Comparison of ENCODE assay signal across 21 cellular contexts in genomic region chr10:74846958-74847357, GRCh38. TPM values are rescaled to one million over a fixed set of nuclear protein-coding genes. Genes with fewer than 3 reads are reported as not detected.
A peak's percentile ranks its signal among the peaks of the same experiment; 100 is the strongest.
DNase-seq lines count a peak whose midpoint lies in the region; ATAC-seq, FAIRE-seq and TF ChIP-seq lines count a peak whose summit lies in the region.
"Had no signal": no experiment of that assay in that cellular context is flagged by ENCODE, and none has a peak within 500 bp of the region (broad histone marks: within the 10 kb centered on the region; RNA-seq: fewer than 3 reads in every experiment).

No MANE protein-coding gene starts in this region.

- H4K20me1 ChIP-seq in IMR-90 (ENCODE audit: insufficient read depth, low read length): peaks cover 24% of the 10 kb centered on the region

- H3K36me3 ChIP-seq in IMR-90 (ENCODE audit: control insufficient read depth, insufficient read depth, low read length) (peaks cover 21% of the 10 kb centered on the region), left ventricle myocardium inferior (peaks cover 29% of the 10 kb centered on the region)
- H3K36me3 ChIP-seq: BE2C had no signal

- H3K27me3 Mint-ChIP-seq in activated naive CD8-positive, alpha-beta T cell: no peaks in the 10 kb centered on the region
- H3K27me3 Mint-ChIP-seq in activated naive CD8-positive, alpha-beta T cell treated with anti-CD3 and anti-CD28 coated beads, Interleukin-2, amount 50 U/mL, for 24 hours: no peaks in the 10 kb centered on the region
- H3K27me3 Mint-ChIP-seq in nephron (ENCODE audit: low read depth): no peaks in the 10 kb centered on the region
- H3K27me3 Mint-ChIP-seq: CD4-positive, CD25-positive, alpha-beta regulatory T cell had no signal

- H2AK9ac ChIP-seq in IMR-90 (replicated peaks; ENCODE audit: low read depth, low read length, poor library complexity): no peak overlapping the region

- dilution Hi-C loops in IMR-90 (cut with HindIII; ENCODE audit: low sequenced_read_pairs, unreplicated experiment): no loop called here

- CTCF ChIA-PET in IMR-90 (lab: Yijun Ruan, JAX): no interaction called here

- H3K4me1 ChIP-seq in IMR-90 (ENCODE audit: control insufficient read depth, insufficient read depth, low read length) (peaks cover 2% of the 10 kb centered on the region), left ventricle myocardium inferior (peaks cover 61% of the 10 kb centered on the region)

- H3K4me3 ChIP-seq in IMR-90 (ENCODE audit: insufficient read depth, low read depth, low read length): no peak overlapping the region
- no peak overlapping the region for H3K4me3 ChIP-seq in left ventricle myocardium inferior
- H3K4me3 ChIP-seq: GM12878, GM23248 had no signal

- H3K4me1 Mint-ChIP-seq in activated naive CD8-positive, alpha-beta T cell (ENCODE audit: low read depth): peaks cover 37% of the 10 kb centered on the region
- peaks cover 15% of the 10 kb centered on the region for H3K4me1 Mint-ChIP-seq in activated naive CD8-positive, alpha-beta T cell treated with anti-CD3 and anti-CD28 coated beads, Interleukin-2, amount 50 U/mL, for 24 hours
- H3K4me1 Mint-ChIP-seq in nephron: peaks cover 11% of the 10 kb centered on the region

- POLR2A ChIA-PET in IMR-90 (lab: Charles Lee; ENCODE audit: unreplicated experiment): no interaction called here

- no peak overlapping the region for H2AK5ac ChIP-seq in IMR-90 (ENCODE audit: low read depth, low read length)

- no peak overlapping the region for H4K8ac ChIP-seq in IMR-90 (ENCODE audit: low read depth in 2 of 2, low read length in 2 of 2)

- no peak overlapping the region for H2BK5ac ChIP-seq in IMR-90 (ENCODE audit: low read depth, low read length, poor library complexity, severe bottlenecking)

- H3K79me1 ChIP-seq in IMR-90 (ENCODE audit: low read depth in 1 of 2, low read length in 2 of 2): peaks cover 22 to 66% of the 10 kb centered on the region in 2 experiments

- H3K4me3 Mint-ChIP-seq in activated naive CD8-positive, alpha-beta T cell: no peak overlapping the region
- no peak overlapping the region for H3K4me3 Mint-ChIP-seq in activated naive CD8-positive, alpha-beta T cell treated with anti-CD3 and anti-CD28 coated beads, Interleukin-2, amount 50 U/mL, for 24 hours
- no peak overlapping the region for H3K4me3 Mint-ChIP-seq in nephron

- no peak overlapping the region for H2BK120ac ChIP-seq in IMR-90 (ENCODE audit: low read depth, low read length)

- H3K9me1 ChIP-seq in IMR-90 (ENCODE audit: insufficient read depth, low read length): 0 out of 2 replicates have a peak, but pooled peaks cover 2% of the 10 kb centered on the region

- H3K27me3 ChIP-seq in IMR-90 (ENCODE audit: control insufficient read depth, insufficient read depth, low read length) (no peaks in the 10 kb centered on the region), left ventricle myocardium inferior (ENCODE audit: low read depth) (no peaks in the 10 kb centered on the region)
- H3K27me3 ChIP-seq: BE2C had no signal

- H3K23ac ChIP-seq in IMR-90 (ENCODE audit: low read depth, low read length): no peak overlapping the region

- DNase-seq in activated naive CD8-positive, alpha-beta T cell treated with anti-CD3 and anti-CD28 coated beads, Interleukin-2, amount 50 U/mL, for 24 hours: no peak
- DNase-seq in IMR-90 (no peak), left ventricle myocardium inferior (no peak), D721Med (ENCODE audit: insufficient read length, low spot score) (no peak), occipital lobe (lab: John Stamatoyannopoulos, UW) (no peak)
- DNase-seq in stimulated activated naive CD8-positive, alpha-beta T cell treated with anti-CD3 and anti-CD28 coated beads, Interleukin-15, Interleukin-2, amounts not matched to agents 100 U/mL and 50 U/mL, for 24 hours: no peak
- DNase-seq: BE2C; Calu3; CD4-positive, CD25-positive, alpha-beta regulatory T cell; DMS53; EL; GM23248; HCEC 1CT; NCI-H1105 treated with DMSO at 0.1 percent for 48 hours; NCI-H1694; OCI-M1; RPMI8226 had no signal

- no peak overlapping the region for H2AFZ ChIP-seq in IMR-90 (replicated peaks; ENCODE audit: low read length, poor library complexity)
- H2AFZ ChIP-seq: GM23248 had no signal

- H3K14ac ChIP-seq in IMR-90 (replicated peaks; ENCODE audit: low read depth, low read length): no peak overlapping the region

- H3K9ac ChIP-seq in IMR-90 (ENCODE audit: low read depth, low read length): no peak overlapping the region
- H3K9ac ChIP-seq: GM23248 had no signal

- in situ Hi-C loops in IMR-90 (cut with MboI; ENCODE audit: low sequenced_read_pairs): no loop called here

- H3K27ac Mint-ChIP-seq in activated naive CD8-positive, alpha-beta T cell: peak overlapping the region; percentile 3
- no peak overlapping the region for H3K27ac Mint-ChIP-seq in activated naive CD8-positive, alpha-beta T cell treated with anti-CD3 and anti-CD28 coated beads, Interleukin-2, amount 50 U/mL, for 24 hours
- peak overlapping the region in 2 of 3 experiments; percentile 16 to 18 for H3K27ac Mint-ChIP-seq in nephron

- H3K9me3 Mint-ChIP-seq in activated naive CD8-positive, alpha-beta T cell (ENCODE audit: low read depth): no peaks in the 10 kb centered on the region
- H3K9me3 Mint-ChIP-seq in activated naive CD8-positive, alpha-beta T cell treated with anti-CD3 and anti-CD28 coated beads, Interleukin-2, amount 50 U/mL, for 24 hours: no peaks in the 10 kb centered on the region
- H3K9me3 Mint-ChIP-seq in nephron: no peaks in the 10 kb centered on the region
- H3K9me3 Mint-ChIP-seq: CD4-positive, CD25-positive, alpha-beta regulatory T cell had no signal

- no peak for FAIRE-seq in D721Med (lab: Jason Lieb, UNC)
- FAIRE-seq: GM12878, HTR-8/SVneo had no signal

- no peak overlapping the region for H3K27ac ChIP-seq in IMR-90 (ENCODE audit: insufficient read depth, low read length)
- H3K27ac ChIP-seq in left ventricle myocardium inferior (replicated peaks): peak overlapping the region; percentile 71
- H3K27ac ChIP-seq: GM23248 had no signal

- H3K9me3 ChIP-seq in IMR-90 (ENCODE audit: control insufficient read depth, insufficient read depth, low read length) (no peaks in the 10 kb centered on the region), left ventricle myocardium inferior (replicated peaks) (no peaks in the 10 kb centered on the region)
- H3K9me3 ChIP-seq: BE2C had no signal

- H3K56ac ChIP-seq in IMR-90 (ENCODE audit: extremely low read depth, insufficient read depth, low read length): no peak overlapping the region

- H3K36me3 Mint-ChIP-seq in activated naive CD8-positive, alpha-beta T cell: peaks cover 15% of the 10 kb centered on the region
- H3K36me3 Mint-ChIP-seq in activated naive CD8-positive, alpha-beta T cell treated with anti-CD3 and anti-CD28 coated beads, Interleukin-2, amount 50 U/mL, for 24 hours (ENCODE audit: low read depth): peaks cover 12% of the 10 kb centered on the region
- peaks cover 44% of the 10 kb centered on the region for H3K36me3 Mint-ChIP-seq in nephron (ENCODE audit: low read depth)

- H3K4ac ChIP-seq in IMR-90 (ENCODE audit: low read depth, low read length): no peak overlapping the region

- H4K91ac ChIP-seq in IMR-90 (ENCODE audit: insufficient read depth, low read depth, low read length): no peak overlapping the region

- H4K5ac ChIP-seq in IMR-90 (ENCODE audit: low read depth, low read length): no peak overlapping the region

- TF ChIP-seq CTCF in IMR-90 (conservative IDR thresholded peaks at IDR 0.05; ENCODE audit: low read depth, low read length) (no peak), left ventricle myocardium inferior (IDR thresholded peaks at IDR 0.05; ENCODE audit: borderline replicate concordance) (no peak), nephron (IDR thresholded peaks at IDR 0.05; ENCODE audit: unreplicated experiment in 3 of 3) (no peak), D721Med (IDR thresholded peaks at IDR 0.05; ENCODE audit: insufficient read depth, missing control alignments) (no peak)

- H3K4me2 ChIP-seq in IMR-90 (ENCODE audit: low read depth, low read length): no peak overlapping the region

- no peak for TF ChIP-seq POLR2A in IMR-90 (IDR thresholded peaks at IDR 0.05; ENCODE audit: low read depth, low read length)

- intact Hi-C loops in IMR-90 (cut with micrococcal nuclease) (no loop called here), left ventricle myocardium inferior (cut with micrococcal nuclease) (no loop called here)

- TF ChIP-seq RAD21 in IMR-90 (IDR thresholded peaks at IDR 0.05; ENCODE audit: low read length): no peak

- no peak overlapping the region for H2BK20ac ChIP-seq in IMR-90 (ENCODE audit: low read depth, low read length)

- no peak overlapping the region for H2BK15ac ChIP-seq in IMR-90 (ENCODE audit: low read depth, low read length)

- no TSS peak for BruUV-seq in IMR-90 (replicated peaks; lab: Mats Ljungman, UMichigan)

- no peak overlapping the region for H3K18ac ChIP-seq in IMR-90 (ENCODE audit: low read depth, low read length)

- ATAC-seq in activated naive CD8-positive, alpha-beta T cell treated with anti-CD3 and anti-CD28 coated beads, Interleukin-2, amount 50 U/mL, for 24 hours: no peak
- no peak for ATAC-seq in IMR-90 (ENCODE audit: low read depth)
- no peak for ATAC-seq in stimulated activated naive CD8-positive, alpha-beta T cell treated with anti-CD3 and anti-CD28 coated beads, Interleukin-15, Interleukin-2, amounts not matched to agents 100 U/mL and 50 U/mL, for 24 hours
- ATAC-seq: GM12878 had no signal

- WGBS in IMR-90 (ENCODE audit: extremely low coverage in 2 of 2, insufficient read length in 1 of 2), 2 experiments: no CpG with 5 or more reads among the region's 2 CpGs

TF ChIP-seq in IMR-90, 13 proteins besides CTCF, POLR2A, EP300 and RAD21:
- TF ChIP-seq MAFK (IDR thresholded peaks at IDR 0.05; ENCODE audit: low read depth, low read length) (0 out of 2 replicates have a peak, but pooled peaks have one; percentile 15), MXI1 (IDR thresholded peaks at IDR 0.05; ENCODE audit: borderline replicate concordance, low read depth, low read length) (no peak), CHD1 (IDR thresholded peaks at IDR 0.05; ENCODE audit: low read depth, low read length) (no peak)

RNA-seq across cellular contexts. Expression of gene KAT6B, which starts 20.6 kb away (rescaled TPM):
- total RNA-seq in IMR-90 (2012; rRNA removed) (27.8 and 28.1 TPM in 2 replicates), left ventricle myocardium inferior (41.0 TPM), occipital lobe (304 TPM)
- 8.1 and 8.8 TPM in 2 replicates for polyA plus RNA-seq in IMR-90 (2012; rRNA removed)
- 3.6 and 4.2 TPM in 2 replicates for polyA plus RNA-seq in IMR-90 (2012; cell fraction: cytosol; rRNA removed)
- 9.0 and 13.6 TPM in 2 replicates for polyA plus RNA-seq in IMR-90 (2012; cell fraction: nucleus; rRNA removed; ENCODE audit: low replicate concordance)
